8 cellular contexts compared by ENCODE assay signal in the genomic region with DNA sequence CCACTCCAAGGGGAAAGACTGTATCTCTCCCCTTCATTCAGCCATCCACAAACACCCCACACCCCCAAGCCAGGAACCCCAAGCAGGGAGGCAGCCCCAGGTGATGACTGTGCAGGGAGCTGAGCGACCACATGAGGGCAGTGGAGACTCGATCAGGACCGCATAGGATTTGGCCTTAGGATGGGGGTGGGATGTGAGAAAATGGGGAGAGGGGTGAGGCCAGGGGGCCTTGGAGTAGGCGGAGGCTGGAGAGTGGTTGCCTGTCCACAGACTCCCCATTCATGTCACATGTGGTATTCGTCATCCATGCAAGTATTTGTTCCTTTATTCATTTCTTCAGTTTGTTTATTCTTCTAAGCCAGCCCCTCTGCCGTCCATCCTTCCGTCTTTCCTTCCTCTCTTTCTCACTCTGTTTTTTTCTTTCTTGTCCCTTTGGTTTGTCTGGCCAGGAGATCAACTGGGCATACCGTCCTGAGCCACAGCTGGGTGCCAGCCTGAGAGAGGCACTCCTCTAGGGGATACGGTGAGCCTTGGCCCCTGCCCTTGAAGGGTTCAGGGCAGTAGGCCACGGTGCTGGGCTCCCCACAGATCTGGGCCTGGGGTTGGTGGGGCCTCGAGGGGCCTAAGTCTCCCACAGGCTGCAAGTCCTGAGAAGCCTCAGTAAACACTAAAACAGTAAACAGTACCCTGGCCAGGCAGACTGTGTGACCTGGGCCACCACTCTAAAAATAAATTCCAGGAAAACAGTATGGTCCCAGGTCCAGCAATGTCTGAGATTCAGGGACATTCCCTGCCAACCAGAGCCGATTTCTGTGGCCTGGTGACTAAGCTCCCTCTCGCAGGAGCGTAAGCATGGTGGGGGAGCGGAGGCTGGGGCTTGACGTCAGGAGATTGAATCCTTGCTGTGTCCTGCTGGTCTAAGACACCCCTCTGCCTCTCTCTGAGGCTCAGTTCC. TPM values are rescaled to one million over a fixed set of nuclear protein-coding genes. Genes with fewer than 3 reads are reported as not detected.
DNase-seq lines count a peak whose midpoint lies in the region; ATAC-seq and TF ChIP-seq lines count a peak whose summit lies in the region.

No MANE protein-coding gene starts in this region.

- no peaks in the 10 kb centered on the region for H4K20me1 ChIP-seq in OCI-LY1 (ENCODE audit: insufficient read depth, low read length)

- ATAC-seq in GM21786 (IDR thresholded peaks at IDR 0.05; ENCODE audit: unreplicated experiment) (peak; percentile 45), psoas muscle (peak; percentile 55 to 74 (median 60)), GM18511 (IDR thresholded peaks at IDR 0.05; ENCODE audit: unreplicated experiment) (no peak), HG03571 (IDR thresholded peaks at IDR 0.05; ENCODE audit: unreplicated experiment) (no peak)
- ATAC-seq in activated naive CD4-positive, alpha-beta T cell treated with anti-CD3 and anti-CD28 coated beads, Interleukin-2, amount 50 U/mL, for 72 hours = peak; percentile 64 to 79

- H3K27ac ChIP-seq in C4-2B (peak overlapping the region; percentile 80), OCI-LY1 (ENCODE audit: low read depth, low read length, poor library complexity, severe bottlenecking) (no peak overlapping the region), cardiac muscle cell (peak overlapping the region; percentile 42), psoas muscle (peak overlapping the region; percentile 87)

- H3K4me3 ChIP-seq in OCI-LY1 (ENCODE audit: low read depth, low read length, poor library complexity, severe bottlenecking) = no peak overlapping the region
- H3K4me3 ChIP-seq in cardiac muscle cell = no peak overlapping the region
- no peak overlapping the region for H3K4me3 ChIP-seq in psoas muscle

- H3K4me2 ChIP-seq in OCI-LY1 (ENCODE audit: low read length) = no peak overlapping the region

- DNase-seq in activated naive CD4-positive, alpha-beta T cell treated with anti-CD3 and anti-CD28 coated beads, Interleukin-2, amount 50 U/mL, for 72 hours (ENCODE audit: low spot score in 2 of 2) = peak in 1 of 2 donors; percentile 61
- DNase-seq in cardiac muscle cell (ENCODE audit: low read depth in 1 of 2, low spot score in 1 of 2) (peak; percentile 73 to 79), psoas muscle (peak; percentile 49 to 66)

- 29 to 39% (median 32%) methylated on average over 16 of the region's 16 CpGs for WGBS in psoas muscle, 3 donors

- H3K9ac ChIP-seq in OCI-LY1 (ENCODE audit: low read length) = no peak overlapping the region

- H3K79me2 ChIP-seq in OCI-LY1 (ENCODE audit: insufficient read depth, low read length) = no peaks in the 10 kb centered on the region

- no peaks in the 10 kb centered on the region for H3K36me3 Mint-ChIP-seq in activated naive CD4-positive, alpha-beta T cell treated with anti-CD3 and anti-CD28 coated beads, Interleukin-2, amount 50 U/mL, for 72 hours

- H3K36me3 ChIP-seq in OCI-LY1 (ENCODE audit: insufficient read depth, low read length) (no peaks in the 10 kb centered on the region), cardiac muscle cell (no peaks in the 10 kb centered on the region), psoas muscle (ENCODE audit: insufficient read depth in 1 of 2, low read depth in 1 of 2) (no peaks in the 10 kb centered on the region)

- H3K9me3 ChIP-seq in OCI-LY1 (ENCODE audit: low read length) = no peaks in the 10 kb centered on the region
- H3K9me3 ChIP-seq in cardiac muscle cell (ENCODE audit: low read depth) = no peaks in the 10 kb centered on the region
- no peaks in the 10 kb centered on the region for H3K9me3 ChIP-seq in psoas muscle

- H2AFZ ChIP-seq in OCI-LY1 (ENCODE audit: low read length) = no peak overlapping the region

- no peaks in the 10 kb centered on the region for H3K9me2 ChIP-seq in OCI-LY1 (ENCODE audit: low read depth, low read length)

- peak; percentile 91 for TF ChIP-seq CTCF in C4-2B (conservative IDR thresholded peaks at IDR 0.05)
- peak; percentile 82 for TF ChIP-seq CTCF in OCI-LY1 (IDR thresholded peaks at IDR 0.05; ENCODE audit: low read length)
- peak; percentile 86 for TF ChIP-seq CTCF in cardiac muscle cell (IDR thresholded peaks at IDR 0.05; ENCODE audit: low read depth, low read length)
- TF ChIP-seq CTCF in psoas muscle (IDR thresholded peaks at IDR 0.05) = peak; percentile 61

- H3K27me3 ChIP-seq in OCI-LY1 (ENCODE audit: insufficient read depth, low read length) (peaks cover 15% of the 10 kb centered on the region), cardiac muscle cell (no peaks in the 10 kb centered on the region), psoas muscle (ENCODE audit: insufficient read depth in 3 of 3, low read length in 2 of 3) (no peaks in the 10 kb centered on the region)

- H3K9me3 Mint-ChIP-seq in activated naive CD4-positive, alpha-beta T cell treated with anti-CD3 and anti-CD28 coated beads, Interleukin-2, amount 50 U/mL, for 72 hours = no peaks in the 10 kb centered on the region

- intact Hi-C loops in psoas muscle (cut with DNase I) = loop anchor here (2.0 to 5.0 kb wide), 2 partner anchors 17 to 113 kb away; no protein-coding TSS in a partner anchor

- H3K27ac Mint-ChIP-seq in activated naive CD4-positive, alpha-beta T cell treated with anti-CD3 and anti-CD28 coated beads, Interleukin-2, amount 50 U/mL, for 72 hours = no peak overlapping the region

- no peaks in the 10 kb centered on the region for H3F3A ChIP-seq in OCI-LY1 (ENCODE audit: insufficient read depth, low read length)

- peaks cover 10% of the 10 kb centered on the region for H3K4me1 ChIP-seq in OCI-LY1 (ENCODE audit: insufficient read depth, low read length, severe bottlenecking)
- peaks cover 26% of the 10 kb centered on the region for H3K4me1 ChIP-seq in cardiac muscle cell (ENCODE audit: low read depth)
- H3K4me1 ChIP-seq in psoas muscle = peaks cover 27% of the 10 kb centered on the region

RNA-seq across cellular contexts. Expression of gene RHOD, which starts 2.5 kb away (rescaled TPM):
- under 1 TPM; 0.68 to 0.89 TPM for total RNA-seq in activated naive CD4-positive, alpha-beta T cell treated with anti-CD3 and anti-CD28 coated beads, Interleukin-2, amount 50 U/mL, for 72 hours
- total RNA-seq in cardiac muscle cell = 48.5 and 71.7 TPM in 2 replicates
- 32.8 and 44.2 TPM in 2 replicates for polyA plus RNA-seq in cardiac muscle cell
- 10 to 100 TPM in 3 of 4 donors, 1 to 10 TPM in 1; 9.7 to 41.7 (median 27.5) TPM for total RNA-seq in psoas muscle
- 10 to 100 TPM; 14.2 to 56.5 (median 20.9) TPM for polyA plus RNA-seq in psoas muscle

RNA-seq across cellular contexts. Expression of gene SYT12, which starts 31.2 kb away (rescaled TPM):
- under 1 TPM in 1 of 2 donors, not detected in 1; 0.05 TPM for total RNA-seq in activated naive CD4-positive, alpha-beta T cell treated with anti-CD3 and anti-CD28 coated beads, Interleukin-2, amount 50 U/mL, for 72 hours
- total RNA-seq in cardiac muscle cell (0.21 and 0.53 TPM in 2 replicates), psoas muscle (under 1 TPM in 3 of 4 donors, not detected in 1; 0.20 to 0.61 (median 0.48) TPM)
- polyA plus RNA-seq in cardiac muscle cell (0.62 TPM in 1 of 2 replicates, not detected in the other), psoas muscle (under 1 TPM; 0.17 to 0.38 (median 0.18) TPM)

Comparison
In these comparisons a context has a peak if more than half of its experiments do, and no peak if none do; other contexts are left out.
1. ATAC-seq: peak in GM21786 (single experiment), activated naive CD4-positive, alpha-beta T cell treated with anti-CD3 and anti-CD28 coated beads, Interleukin-2, amount 50 U/mL, for 72 hours (2 of 2) and psoas muscle (4 of 4); none in GM18511 (single experiment) and HG03571 (single experiment).
2. RNA of gene RHOD, which starts 2.5 kb away (total RNA-seq): 48.5 to 71.7 TPM in cardiac muscle cell and 9.7 to 41.7 TPM in psoas muscle; 0.68 to 0.89 TPM in activated naive CD4-positive, alpha-beta T cell treated with anti-CD3 and anti-CD28 coated beads, Interleukin-2, amount 50 U/mL, for 72 hours; every median in the first group is over 4 times any median in the second.
3. Peak in every context shown above with its lines, with median percentiles within 50 percentile points of each other: CTCF ChIP-seq.